12 cellular contexts compared by ENCODE assay signal in genomic region chr12:42360747-42361403, GRCh38. TPM values are rescaled to one million over a fixed set of nuclear protein-coding genes. Genes with fewer than 3 reads are reported as not detected.
DNase-seq lines count a peak whose midpoint lies in the region; ATAC-seq and TF ChIP-seq lines count a peak whose summit lies in the region.
"Had no signal": no experiment of that assay in that cellular context is flagged by ENCODE, and none has a peak within 500 bp of the region (broad histone marks: within the 10 kb centered on the region; RNA-seq: fewer than 3 reads in every experiment).

No MANE protein-coding gene starts in this region.

- intact Hi-C loops in ascending aorta (cut with DNase I) = no loop called here

- no peaks in the 10 kb centered on the region for H3K9me3 Mint-ChIP-seq in T-helper 2 cell treated with Interferon-gamma antibody and Interleukin-4, amounts not matched to agents 5 μg/mL and 100 μg/mL, for 36 hours

- H3K4me3 Mint-ChIP-seq in T-helper 2 cell treated with Interferon-gamma antibody and Interleukin-4, amounts not matched to agents 5 μg/mL and 100 μg/mL, for 36 hours = no peak overlapping the region

- ATAC-seq in GM19351 (IDR thresholded peaks at IDR 0.05; ENCODE audit: unreplicated experiment) (peak; percentile 70), HG02973 (IDR thresholded peaks at IDR 0.05; ENCODE audit: unreplicated experiment) (peak; percentile 75), omental fat pad (ENCODE audit: low FRiP score) (no peak)

- H3K27ac Mint-ChIP-seq in T-helper 2 cell treated with Interferon-gamma antibody and Interleukin-4, amounts not matched to agents 5 μg/mL and 100 μg/mL, for 36 hours = peak overlapping the region; percentile 4

- no peaks in the 10 kb centered on the region for H3K27me3 Mint-ChIP-seq in T-helper 2 cell treated with Interferon-gamma antibody and Interleukin-4, amounts not matched to agents 5 μg/mL and 100 μg/mL, for 36 hours (ENCODE audit: low read depth)

- no peaks in the 10 kb centered on the region for H3K27me3 ChIP-seq in ascending aorta
- H3K27me3 ChIP-seq: esophagus muscularis mucosa had no signal

- H3K4me1 ChIP-seq in ascending aorta = peaks cover 0 to 3% of the 10 kb centered on the region in 2 donors
- H3K4me1 ChIP-seq: esophagus muscularis mucosa had no signal

- in situ Hi-C loops in ACHN (cut with HindIII; ENCODE audit: low pct_ligation_motif_present, low pct_unique_long_range_greater_than_20kb, low sequenced_read_pairs) = no loop called here

- H3K27ac ChIP-seq in ascending aorta = no peak overlapping the region
- H3K27ac ChIP-seq: esophagus muscularis mucosa, SK-N-MC had no signal

- TF ChIP-seq CTCF in ascending aorta (IDR thresholded peaks at IDR 0.05) (no peak), omental fat pad (IDR thresholded peaks at IDR 0.05) (no peak)

- peaks cover 36% of the 10 kb centered on the region for H3K36me3 Mint-ChIP-seq in T-helper 2 cell treated with Interferon-gamma antibody and Interleukin-4, amounts not matched to agents 5 μg/mL and 100 μg/mL, for 36 hours (ENCODE audit: low read depth)

- no peaks in the 10 kb centered on the region for H3K9me3 ChIP-seq in ascending aorta
- H3K9me3 ChIP-seq: esophagus muscularis mucosa had no signal

- peaks cover 0 to 3% of the 10 kb centered on the region in 2 donors for H3K36me3 ChIP-seq in ascending aorta

- H3K4me3 ChIP-seq in ascending aorta = no peak overlapping the region
- H3K4me3 ChIP-seq: esophagus muscularis mucosa, SK-N-MC had no signal

- DNase-seq in GM03348 (ENCODE audit: low spot score) = peak; percentile 6
- DNase-seq in T-helper 2 cell treated with Interferon-gamma antibody and Interleukin-4, amounts not matched to agents 5 μg/mL and 100 μg/mL, for 36 hours (ENCODE audit: low spot score) = no peak
- DNase-seq in ascending aorta (ENCODE audit: low spot score in 2 of 2) = no peak
- DNase-seq in ACHN = no peak
- no peak for DNase-seq in globus pallidus (ENCODE audit: low spot score)
- no peak for DNase-seq in omental fat pad (ENCODE audit: low spot score)
- DNase-seq: activated effector memory CD4-positive, alpha-beta T cell treated with Interleukin-2 at 50 U/mL for 16 hours; NCI-H187 had no signal

- peaks cover 17% of the 10 kb centered on the region for H3K4me1 Mint-ChIP-seq in T-helper 2 cell treated with Interferon-gamma antibody and Interleukin-4, amounts not matched to agents 5 μg/mL and 100 μg/mL, for 36 hours (ENCODE audit: low read depth)

RNA-seq across cellular contexts. Expression of gene PPHLN1, which starts 34.9 kb away (rescaled TPM):
- total RNA-seq in ascending aorta = 1.7 TPM
- 10 to 100 TPM; 42.7 to 57.1 (median 53.2) TPM for total RNA-seq in omental fat pad

RNA-seq across cellular contexts. Expression of gene ZCRB1, which starts 35.0 kb away (rescaled TPM):
- 4.4 TPM for total RNA-seq in ascending aorta
- total RNA-seq in omental fat pad = 10 to 100 TPM; 22.3 to 31.0 (median 25.5) TPM

Comparison
In these comparisons a context has a peak if more than half of its experiments do, and no peak if none do; other contexts are left out.
1. RNA of gene PPHLN1, which starts 34.9 kb away (total RNA-seq): 42.7 to 57.1 TPM in omental fat pad; 1.7 TPM in ascending aorta (single experiment); every median in the first group is over 10 times any median in the second.